In genomic region chr2:190970872-190971506, GRCh38 we compare ENCODE assay signal across 1 cellular context.
TF ChIP-seq lines count a peak whose summit lies in the region.

No MANE protein-coding gene starts in this region.

TF ChIP-seq in GM23338, 12 proteins besides CTCF, POLR2A, EP300 and RAD21 (continued from another document):
- TF ChIP-seq ZNF462 (CRISPR knock-in tag; IDR thresholded peaks at IDR 0.05) (no peak), REST (IDR thresholded peaks at IDR 0.05; ENCODE audit: unreplicated experiment) (no peak), POLR2AphosphoS5 (IDR thresholded peaks at IDR 0.05; ENCODE audit: low read depth) (no peak), JUNB (IDR thresholded peaks at IDR 0.05; ENCODE audit: unreplicated experiment) (no peak), EZH2phosphoT487 (IDR thresholded peaks at IDR 0.05; ENCODE audit: unreplicated experiment) (no peak), STAT1 (IDR thresholded peaks at IDR 0.05; ENCODE audit: unreplicated experiment) (no peak), ZNF114 (CRISPR knock-in tag; IDR thresholded peaks at IDR 0.05) (no peak), ZNF331 (CRISPR knock-in tag; IDR thresholded peaks at IDR 0.05; ENCODE audit: low read depth) (no peak), CREB1 (CRISPR knock-in tag; IDR thresholded peaks at IDR 0.05; ENCODE audit: low read depth) (no peak)
